In genomic region chr10:35194471-35194870, GRCh38 we compare ENCODE assay signal across 12 cellular contexts.
DNase-seq lines count a peak whose midpoint lies in the region; ATAC-seq, FAIRE-seq and TF ChIP-seq lines count a peak whose summit lies in the region.
"Had no signal": no experiment of that assay in that cellular context is flagged by ENCODE, and none has a peak within 500 bp of the region (broad histone marks: within the 10 kb centered on the region; RNA-seq: fewer than 3 reads in every experiment).

No MANE protein-coding gene starts in this region.

- no peaks in the 10 kb centered on the region for H3K36me3 ChIP-seq in CD8-positive, alpha-beta T cell (ENCODE audit: insufficient read depth, low read length)
- H3K36me3 ChIP-seq in K562 (ENCODE audit: control insufficient read depth, insufficient read depth, low read length) (no peaks in the 10 kb centered on the region), sigmoid colon (no peaks in the 10 kb centered on the region), esophagus squamous epithelium (no peaks in the 10 kb centered on the region)
- H3K36me3 ChIP-seq: MG63, right lobe of liver had no signal

- H3K4me3 ChIP-seq in CD8-positive, alpha-beta T cell (ENCODE audit: low read depth, low read length) = no peak overlapping the region
- H3K4me3 ChIP-seq in K562 (no peak overlapping the region), sigmoid colon (no peak overlapping the region), esophagus squamous epithelium (no peak overlapping the region)

- peaks cover 19% of the 10 kb centered on the region for H3K4me1 Mint-ChIP-seq in CD8-positive, alpha-beta T cell (ENCODE audit: low read depth)
- H3K4me1 Mint-ChIP-seq in HFFc6 (ENCODE audit: low read depth) (peaks cover 48% of the 10 kb centered on the region), Calu3 (ENCODE audit: low read depth, unreplicated experiment) (peaks cover 14% of the 10 kb centered on the region)

- ATAC-seq in CD8-positive, alpha-beta T cell = no peak
- ATAC-seq in K562 = no peak

- in situ Hi-C loops in K562 (cut with MboI) = no loop called here

- H3K27me3 ChIP-seq in CD8-positive, alpha-beta T cell (ENCODE audit: insufficient read depth, low read length) = no peaks in the 10 kb centered on the region
- H3K27me3 ChIP-seq in K562 (ENCODE audit: control insufficient read depth in 2 of 2, insufficient read depth in 2 of 2, low read length in 2 of 2) = no peaks in the 10 kb centered on the region
- no peaks in the 10 kb centered on the region for H3K27me3 ChIP-seq in sigmoid colon
- no peaks in the 10 kb centered on the region for H3K27me3 ChIP-seq in esophagus squamous epithelium
- H3K27me3 ChIP-seq: MG63, right lobe of liver had no signal

- no peak for TF ChIP-seq POLR2A in K562 (conservative IDR thresholded peaks at IDR 0.05)
- no peak for TF ChIP-seq POLR2A in sigmoid colon (IDR thresholded peaks at IDR 0.05)
- TF ChIP-seq POLR2A in esophagus squamous epithelium (IDR thresholded peaks at IDR 0.05) = no peak

- H3K4me3 Mint-ChIP-seq in CD8-positive, alpha-beta T cell = no peak overlapping the region
- no peak overlapping the region; the same call in 1 of the 2 replicates for H3K4me3 Mint-ChIP-seq in HFFc6
- H3K4me3 Mint-ChIP-seq in Calu3 (ENCODE audit: low read depth, unreplicated experiment) = no peak overlapping the region

- H4K20me1 ChIP-seq in K562 (replicated peaks; ENCODE audit: control insufficient read depth, insufficient read depth, low read length) = no peaks in the 10 kb centered on the region

- no peak overlapping the region for H2AFZ ChIP-seq in K562 (ENCODE audit: low read depth, low read length)

- peak overlapping the region; percentile 93 for H3K27ac Mint-ChIP-seq in CD8-positive, alpha-beta T cell
- H3K27ac Mint-ChIP-seq in HFFc6 (peak overlapping the region; percentile 100), Calu3 (ENCODE audit: unreplicated experiment) (no peak overlapping the region)

- FAIRE-seq in K562 (lab: Jason Lieb, UNC) = no peak

- H3K9me3 Mint-ChIP-seq in CD8-positive, alpha-beta T cell = no peaks in the 10 kb centered on the region
- H3K9me3 Mint-ChIP-seq in HFFc6 (no peaks in the 10 kb centered on the region), Calu3 (ENCODE audit: low read depth, unreplicated experiment) (no peaks in the 10 kb centered on the region)

- peak overlapping the region in 1 of 2 experiments; percentile 30; a peak in 1 of 4 replicates for H3K9ac ChIP-seq in K562 (ENCODE audit: insufficient read depth in 1 of 2, low read depth in 2 of 2, low read length in 2 of 2)

- no peak for TF ChIP-seq EP300 in K562 (IDR thresholded peaks at IDR 0.05; ENCODE audit: low read length)
- no peak for TF ChIP-seq EP300 in sigmoid colon (IDR thresholded peaks at IDR 0.05)

- H3K36me3 Mint-ChIP-seq in CD8-positive, alpha-beta T cell = peaks cover 8% of the 10 kb centered on the region
- peaks cover 16% of the 10 kb centered on the region; the same call in 1 of the 2 replicates for H3K36me3 Mint-ChIP-seq in HFFc6 (ENCODE audit: low read depth)
- H3K36me3 Mint-ChIP-seq in Calu3 (ENCODE audit: insufficient read depth, unreplicated experiment) = peaks cover 13% of the 10 kb centered on the region

- TF ChIP-seq CTCF in CD8-positive, alpha-beta T cell (IDR thresholded peaks at IDR 0.05) = no peak
- TF ChIP-seq CTCF in HFFc6 (IDR thresholded peaks at IDR 0.05) (no peak), K562 (IDR thresholded peaks at IDR 0.05 in 2 of 3, conservative IDR thresholded peaks at IDR 0.05 in 1 of 3; ENCODE audit: insufficient read depth in 2 of 3, low read depth in 1 of 3, low read length in 3 of 3) (no peak), sigmoid colon (IDR thresholded peaks at IDR 0.05) (no peak), esophagus squamous epithelium (IDR thresholded peaks at IDR 0.05) (no peak), Calu3 (IDR thresholded peaks at IDR 0.05; ENCODE audit: unreplicated experiment) (no peak)

- DNase-seq in CD8-positive, alpha-beta T cell = no peak
- DNase-seq in HFFc6 (no peak), K562 (ENCODE audit: extremely low read depth in 1 of 4, low spot score in 3 of 4) (no peak), sigmoid colon (no peak), anterior cingulate cortex (lab: John Stamatoyannopoulos, UW) (no peak), esophagus squamous epithelium (lab: John Stamatoyannopoulos, UW) (no peak), Calu3 (no peak)
- DNase-seq: MG63, midbrain, NCI-H226, right lobe of liver had no signal

- no peaks in the 10 kb centered on the region for H3K9me1 ChIP-seq in K562 (ENCODE audit: control insufficient read depth, insufficient read depth, low read length)

- POLR2A ChIA-PET in CD8-positive, alpha-beta T cell (lab: Charles Lee) = interaction anchor here (1.2 to 2.1 kb wide), 5 partner anchors 8 to 68 kb away, joined by 3 to 62 read pairs (median 4); partner anchors contain the start of gene CREM
- POLR2A ChIA-PET in K562 (lab: Yijun Ruan, JAX) = interaction anchor here (0.7 to 2.4 kb wide), 5 partner anchors 10 to 131 kb away, joined by 3 to 24 read pairs (median 12); partner anchors contain the start of gene CREM

- no peaks in the 10 kb centered on the region for H3K27me3 Mint-ChIP-seq in CD8-positive, alpha-beta T cell (ENCODE audit: low read depth)
- H3K27me3 Mint-ChIP-seq in HFFc6 (ENCODE audit: insufficient read depth) = no peaks in the 10 kb centered on the region; the same call in 1 of the 2 replicates
- no peaks in the 10 kb centered on the region for H3K27me3 Mint-ChIP-seq in Calu3 (ENCODE audit: unreplicated experiment)

- TF ChIP-seq RAD21 in K562 (CRISPR knock-in tag; conservative IDR thresholded peaks at IDR 0.05 in 1 of 2, IDR thresholded peaks at IDR 0.05 in 1 of 2) = no peak

- no peak overlapping the region for H3K4me2 ChIP-seq in K562 (ENCODE audit: insufficient read depth, low read length)

- no peaks in the 10 kb centered on the region for H3K9me3 ChIP-seq in CD8-positive, alpha-beta T cell (ENCODE audit: low read length)
- H3K9me3 ChIP-seq in K562 (replicated peaks; ENCODE audit: control insufficient read depth, insufficient read depth, low read depth, low read length) (no peaks in the 10 kb centered on the region), sigmoid colon (no peaks in the 10 kb centered on the region), esophagus squamous epithelium (no peaks in the 10 kb centered on the region)
- H3K9me3 ChIP-seq: MG63, right lobe of liver had no signal

- intact Hi-C loops in CD8-positive, alpha-beta T cell (cut with DNase I, micrococcal nuclease) = loop anchor here (2.0 to 5.0 kb wide), 2 partner anchors 37 to 142 kb away; partner anchors contain the start of gene CCNY (in 1 of the 2)
- intact Hi-C loops in K562 (cut with micrococcal nuclease) (no loop called here), sigmoid colon (cut with DNase I) (no loop called here), esophagus squamous epithelium (cut with DNase I) (no loop called here), Calu3 (cut with micrococcal nuclease; ENCODE audit: unreplicated experiment) (no loop called here)

- H3K79me2 ChIP-seq in K562 (ENCODE audit: control insufficient read depth, insufficient read depth, low read length) = no peaks in the 10 kb centered on the region

- no TSS peak for BruUV-seq in K562 (replicated peaks; lab: Mats Ljungman, UMichigan)
- BruUV-seq in Calu3 (replicated peaks; lab: Mats Ljungman, UMichigan) = no TSS peak

- H3K27ac ChIP-seq in CD8-positive, alpha-beta T cell (ENCODE audit: low read depth, low read length) = peak overlapping the region; percentile 12
- peak overlapping the region; percentile 87; the same call in 2 of the 3 replicates for H3K27ac ChIP-seq in K562 (ENCODE audit: extremely low read depth, low read depth, low read length)
- H3K27ac ChIP-seq in sigmoid colon = peak overlapping the region; percentile 89 to 95 (median 93)
- H3K27ac ChIP-seq in esophagus squamous epithelium = peak overlapping the region in 2 of 4 donors; percentile 91 to 92
- H3K27ac ChIP-seq: RWPE1 had no signal

- CTCF ChIA-PET in CD8-positive, alpha-beta T cell (lab: Charles Lee) = interaction anchor here (1.1 to 2.9 kb wide), 6 partner anchors 9 to 104 kb away, joined by 3 to 63 read pairs (median 8); partner anchors contain the start of gene CUL2
- CTCF ChIA-PET in K562 (lab: Yijun Ruan, JAX; ENCODE audit: low intra/inter-chr PET ratio) (interaction anchor here (1.0 kb wide), 1 partner anchor 66 kb away, joined by 3 read pairs; no protein-coding TSS in a partner anchor), Calu3 (lab: Charles Lee) (interaction anchor here (0.5 to 2.2 kb wide), 2 partner anchors 10 to 68 kb away, joined by 3 to 37 read pairs; partner anchors contain the start of gene CREM)

- H3K4me1 ChIP-seq in CD8-positive, alpha-beta T cell (ENCODE audit: insufficient read depth, low read length) = peaks cover 11% of the 10 kb centered on the region
- H3K4me1 ChIP-seq in K562 (replicated peaks in 1 of 2; ENCODE audit: control insufficient read depth in 2 of 2, insufficient read depth in 2 of 2, low read length in 2 of 2) (peaks cover 0 to 23% of the 10 kb centered on the region in 2 experiments; a peak in 4 of 5 replicates), sigmoid colon (peaks cover 0 to 9% (median 7%) of the 10 kb centered on the region in 4 donors), esophagus squamous epithelium (peaks cover 0 to 18% (median 4%) of the 10 kb centered on the region in 3 donors)

TF ChIP-seq in K562, 482 proteins besides CTCF, POLR2A, EP300 and RAD21 (continues in another document):
- no peak for TF ChIP-seq IFI16 (CRISPR knock-in tag; IDR thresholded peaks at IDR 0.05)
- no peak for TF ChIP-seq HLTF (IDR thresholded peaks at IDR 0.05)
- TF ChIP-seq LCOR (CRISPR knock-in tag; IDR thresholded peaks at IDR 0.05) = no peak
- TF ChIP-seq ZNF395 (CRISPR knock-in tag; IDR thresholded peaks at IDR 0.05) = no peak
- TF ChIP-seq ETV5 (CRISPR knock-in tag; IDR thresholded peaks at IDR 0.05; ENCODE audit: low read depth) = no peak
- TF ChIP-seq NR2C1 (IDR thresholded peaks at IDR 0.05) = no peak
- no peak for TF ChIP-seq NR2C1 (tag; IDR thresholded peaks at IDR 0.05)
- TF ChIP-seq KLF10 (CRISPR knock-in tag; IDR thresholded peaks at IDR 0.05) = no peak

Comparison
In these comparisons a context has a peak if more than half of its experiments do, and no peak if none do; other contexts are left out.
1. intact Hi-C loops: an anchor here in CD8-positive, alpha-beta T cell (2.0 to 5.0 kb wide); none called in K562, sigmoid colon, esophagus squamous epithelium and Calu3.